8 cellular contexts compared by ENCODE assay signal in the genomic region with DNA sequence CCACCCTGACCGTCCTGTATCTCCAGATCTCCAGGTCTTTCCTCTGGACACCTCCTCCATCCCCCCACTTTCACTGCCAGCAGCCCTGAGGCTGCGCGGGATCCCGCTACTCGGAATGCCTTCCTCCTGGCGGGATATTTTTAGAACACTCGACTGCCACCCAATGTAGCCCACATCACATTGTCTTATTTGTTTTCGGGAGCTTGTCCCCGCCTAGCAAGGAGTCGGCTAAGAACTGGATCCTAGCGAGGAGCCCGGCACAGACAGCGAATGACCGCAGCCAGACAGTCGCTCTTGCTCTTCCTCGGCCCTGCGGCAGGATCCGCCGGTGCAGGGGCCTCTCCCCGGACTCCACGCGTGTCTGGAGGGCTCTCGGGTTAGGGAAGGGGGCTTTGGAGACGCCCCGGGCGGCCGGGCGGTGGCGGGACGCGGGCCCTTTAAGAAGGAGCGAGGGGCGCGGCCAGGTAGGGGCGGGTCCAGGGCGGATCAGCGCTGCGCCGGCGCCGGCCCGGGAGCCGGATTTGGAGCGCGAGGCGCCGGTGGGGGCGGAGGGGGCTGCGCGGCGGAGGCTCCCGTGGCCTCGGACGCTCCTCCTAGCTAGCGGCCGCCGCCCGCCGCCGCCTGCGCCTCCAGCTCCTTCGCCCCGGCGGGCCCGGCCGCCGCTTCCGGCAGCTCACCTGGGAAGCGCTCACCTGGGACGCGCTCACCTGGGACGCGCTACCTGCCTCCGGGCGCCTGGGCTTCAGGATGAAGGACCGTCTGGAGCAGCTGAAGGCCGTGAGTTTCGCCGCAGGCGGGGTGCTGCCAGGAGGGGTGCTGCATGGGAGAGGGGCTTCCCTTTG. TPM values are rescaled to one million over a fixed set of nuclear protein-coding genes. Genes with fewer than 3 reads are reported as not detected.
DNase-seq lines count a peak whose midpoint lies in the region; ATAC-seq and TF ChIP-seq lines count a peak whose summit lies in the region.

A gene (plus strand): TSS at position 518 of the 842 bp plus-strand sequence. CDS start 230 bp downstream, at position 748.

- peaks cover 0 to 26% (median 3%) of the 10 kb centered on the region in 11 experiments; a peak in 6 of 22 replicates for H3K36me3 ChIP-seq in BLaER1 treated with 17β-estradiol and CSF1 and Interleukin-3, amounts not matched to agents 10 nM and 100 nM
- H3K36me3 ChIP-seq in OCI-LY3 (replicated peaks; ENCODE audit: low read depth, low read length) (no peaks in the 10 kb centered on the region), esophagus (ENCODE audit: control insufficient read depth in 2 of 2, insufficient read depth in 2 of 2, low read length in 1 of 2) (no peaks in the 10 kb centered on the region), muscle layer of colon (ENCODE audit: insufficient read depth, low read length) (no peaks in the 10 kb centered on the region)

- peaks cover 24 to 44% (median 38%) of the 10 kb centered on the region in 11 experiments; a peak in 19 of 22 replicates for H4K20me1 ChIP-seq in BLaER1 treated with 17β-estradiol and CSF1 and Interleukin-3, amounts not matched to agents 10 nM and 100 nM
- no peaks in the 10 kb centered on the region; the same call in 1 of the 2 replicates for H4K20me1 ChIP-seq in OCI-LY3 (ENCODE audit: insufficient read depth, low read length)

- H2AFZ ChIP-seq in OCI-LY3 (ENCODE audit: low read depth, low read length), result peak within 1 kb of the TSS; percentile 100

- H3K27me3 ChIP-seq in BLaER1 treated with 17β-estradiol and CSF1 and Interleukin-3, amounts not matched to agents 10 nM and 100 nM, result no peaks in the 10 kb centered on the region
- H3K27me3 ChIP-seq in HL-60 (ENCODE audit: insufficient read depth, poor library complexity, severe bottlenecking) (no peaks in the 10 kb centered on the region), OCI-LY3 (ENCODE audit: low read depth, low read length) (no peaks in the 10 kb centered on the region), esophagus (ENCODE audit: control insufficient read depth in 1 of 2, insufficient read depth in 2 of 2, low read length in 2 of 2) (no peaks in the 10 kb centered on the region), muscle layer of colon (ENCODE audit: control insufficient read depth in 1 of 2, insufficient read depth in 2 of 2, low read length in 2 of 2) (no peaks in the 10 kb centered on the region)

- TF ChIP-seq CTCF in HL-60 (IDR thresholded peaks at IDR 0.05; ENCODE audit: insufficient read depth, low read length) (no peak), OCI-LY3 (IDR thresholded peaks at IDR 0.05; ENCODE audit: low read depth, low read length) (no peak)

- H3K9me3 ChIP-seq in BLaER1 treated with 17β-estradiol and CSF1 and Interleukin-3, amounts not matched to agents 10 nM and 100 nM (replicated peaks in 1 of 11), result no peaks in the 10 kb centered on the region
- H3K9me3 ChIP-seq in OCI-LY3 (ENCODE audit: insufficient read depth, low read length), result no peaks in the 10 kb centered on the region
- no peaks in the 10 kb centered on the region for H3K9me3 ChIP-seq in esophagus (ENCODE audit: control insufficient read depth in 2 of 2, insufficient read depth in 1 of 2, low read depth in 1 of 2, low read length in 1 of 2)
- H3K9me3 ChIP-seq in muscle layer of colon (ENCODE audit: low read length), result no peaks in the 10 kb centered on the region

- WGBS in esophagus, 2 donors, result 0% methylated on average over 61 to 80 of the region's 80 CpGs

- H3K79me2 ChIP-seq in OCI-LY3 (ENCODE audit: low read length), result no peaks in the 10 kb centered on the region

- DNase-seq in HL-60 (ENCODE audit: low read depth in 1 of 2, low spot score in 1 of 2), result peak; percentile 32 to 61
- DNase-seq in activated T-cell treated with anti-CD3 and anti-CD28 coated beads, Interleukin-2, amount 50 U/mL, for 48 hours, result peak; percentile 71 to 77
- peak; percentile 78 for DNase-seq in stimulated activated CD8-positive, alpha-beta memory T cell treated with anti-CD3 and anti-CD28 coated beads, Interleukin-4, amount 100 ng/mL, for 48 hours

- H3K4me2 ChIP-seq in BLaER1 treated with 17β-estradiol and CSF1 and Interleukin-3, amounts not matched to agents 10 nM and 100 nM, result peak within 1 kb of the TSS; percentile 91 to 100 (median 96)
- H3K4me2 ChIP-seq in OCI-LY3 (ENCODE audit: low read length), result peak within 1 kb of the TSS; percentile 98

- peak; percentile 62 for ATAC-seq in GM19455 (IDR thresholded peaks at IDR 0.05; ENCODE audit: unreplicated experiment)

- peak within 1 kb of the TSS; percentile 90 to 99 (median 98) for H3K4me3 ChIP-seq in BLaER1 treated with 17β-estradiol and CSF1 and Interleukin-3, amounts not matched to agents 10 nM and 100 nM
- H3K4me3 ChIP-seq in HL-60 (replicated peaks; ENCODE audit: insufficient read depth, low read length), result peak within 1 kb of the TSS; percentile 94
- H3K4me3 ChIP-seq in OCI-LY3 (ENCODE audit: low read length), result peak within 1 kb of the TSS; percentile 94
- H3K4me3 ChIP-seq in esophagus (ENCODE audit: low read depth in 1 of 2, low read length in 2 of 2), result peak within 1 kb of the TSS; percentile 78 to 82
- peak within 1 kb of the TSS; percentile 61 to 93 for H3K4me3 ChIP-seq in muscle layer of colon (ENCODE audit: low read depth in 1 of 2, low read length in 2 of 2)

- H3K4me1 ChIP-seq in BLaER1 treated with 17β-estradiol and CSF1 and Interleukin-3, amounts not matched to agents 10 nM and 100 nM, result peaks cover 16 to 27% (median 22%) of the 10 kb centered on the region in 10 experiments
- H3K4me1 ChIP-seq in OCI-LY3 (ENCODE audit: low read length) (peaks cover 22% of the 10 kb centered on the region), esophagus (ENCODE audit: control insufficient read depth in 2 of 2, insufficient read depth in 2 of 2, low read length in 1 of 2) (peaks cover 2% of the 10 kb centered on the region in 2 donors), muscle layer of colon (ENCODE audit: insufficient read depth, low read length) (peaks cover 12% of the 10 kb centered on the region)

- peak within 1 kb of the TSS; percentile 86 to 96 (median 91) for H3K9ac ChIP-seq in BLaER1 treated with 17β-estradiol and CSF1 and Interleukin-3, amounts not matched to agents 10 nM and 100 nM
- H3K9ac ChIP-seq in OCI-LY3 (ENCODE audit: low read length) (peak within 1 kb of the TSS; percentile 73), muscle layer of colon (ENCODE audit: low read length) (peak within 1 kb of the TSS; percentile 75)

- peak within 1 kb of the TSS; percentile 84 to 95 (median 91) for H3K27ac ChIP-seq in BLaER1 treated with 17β-estradiol and CSF1 and Interleukin-3, amounts not matched to agents 10 nM and 100 nM
- peak within 1 kb of the TSS; percentile 72 for H3K27ac ChIP-seq in HL-60 (replicated peaks)
- H3K27ac ChIP-seq in OCI-LY3 (ENCODE audit: low read length), result no peak within 1 kb of the TSS
- peak within 1 kb of the TSS; percentile 88 to 90 for H3K27ac ChIP-seq in esophagus (ENCODE audit: low read depth in 2 of 2, low read length in 1 of 2)
- peak within 1 kb of the TSS; percentile 86 for H3K27ac ChIP-seq in muscle layer of colon (ENCODE audit: low read depth, low read length)

RNA-seq across cellular contexts. Expression of the gene that starts here (rescaled TPM):
- polyA plus RNA-seq in esophagus, result 10 to 100 TPM in 1 of 2 donors, 1 to 10 TPM in 1; 8.9 to 10.6 TPM
